ENCODE assay signal across 8 cellular contexts in genomic region chr3:108090701-108091497, GRCh38. TPM values are rescaled to one million over a fixed set of nuclear protein-coding genes. Genes with fewer than 3 reads are reported as not detected.
DNase-seq lines count a peak whose midpoint lies in the region; ATAC-seq and TF ChIP-seq lines count a peak whose summit lies in the region.

Gene CD47 (minus strand): TSS chr3:108091031. CDS start chr3:108090908, 123 bp downstream.

- 0 to 1% (median 1%) methylated on average over 45 to 106 of the region's 106 CpGs for WGBS in spleen, 5 donors

- peak; percentile 55 for DNase-seq in AG04450 (ENCODE audit: low read depth, low spot score)
- DNase-seq in NCI-H226 = peak; percentile 74
- peak; percentile 85 for DNase-seq in activated CD4-positive, CD25-positive, alpha-beta regulatory T cell treated with anti-CD3 and anti-CD28 coated beads, Interleukin-2, amount 50 U/mL, for 16 hours (ENCODE audit: low read depth, low spot score)
- peak; percentile 31 to 97 (median 90) for DNase-seq in caudate nucleus (lab: John Stamatoyannopoulos, UW)
- peak; percentile 79 for DNase-seq in inferior parietal cortex (ENCODE audit: extremely low spot score)
- DNase-seq in spleen = peak; percentile 100

- H3K4me1 ChIP-seq in spleen = peaks cover 15 to 64% (median 49%) of the 10 kb centered on the region in 6 donors

- CTCF ChIA-PET in AG04450 (lab: Charles Lee) = no interaction called here

- in situ Hi-C loops in GM18951 (cut with MboI; ENCODE audit: low sequenced_read_pairs, unreplicated experiment) = no loop called here

- H3K4me3 ChIP-seq in AG04450 (ENCODE audit: low read depth, low read length) (peak within 1 kb of the TSS; percentile 89), spleen (peak within 1 kb of the TSS; percentile 72 to 98 (median 84))

- POLR2A ChIA-PET in AG04450 (lab: Yijun Ruan, JAX) = interaction anchor here (1.0 kb wide), 1 partner anchor 15 kb away, joined by 3 read pairs; no protein-coding TSS in a partner anchor

- TF ChIP-seq CTCF in AG04450 (IDR thresholded peaks at IDR 0.05; ENCODE audit: low read depth, low read length) = no peak
- peak in 1 of 11 experiments; percentile 16 for TF ChIP-seq CTCF in spleen (IDR thresholded peaks at IDR 0.05 in 8 of 11, conservative IDR thresholded peaks at IDR 0.05 in 3 of 11)

- ATAC-seq in HG03175 (IDR thresholded peaks at IDR 0.05; ENCODE audit: unreplicated experiment) = peak; percentile 71

- intact Hi-C loops in spleen (cut with DNase I; ENCODE audit: low total_unique reads) = no loop called here

- H3K27me3 ChIP-seq in AG04450 (ENCODE audit: control insufficient read depth, insufficient read depth, low read length) = no peaks in the 10 kb centered on the region
- H3K27me3 ChIP-seq in spleen (replicated peaks in 1 of 7) = no peaks in the 10 kb centered on the region

- H3K36me3 ChIP-seq in spleen = peaks cover 0 to 8% (median 0%) of the 10 kb centered on the region in 6 donors

- H3K9me3 ChIP-seq in AG04450 (ENCODE audit: control insufficient read depth, insufficient read depth, low read length) = peaks cover 4% of the 10 kb centered on the region; the same call in 1 of the 2 replicates
- H3K9me3 ChIP-seq in spleen = no peaks in the 10 kb centered on the region

- no peak within 1 kb of the TSS for H3K27ac ChIP-seq in AG04450 (ENCODE audit: low read depth, low read length)
- peak within 1 kb of the TSS; percentile 83 for H3K27ac ChIP-seq in caudate nucleus (ENCODE audit: low read depth, low read length)
- peak within 1 kb of the TSS; percentile 96 to 99 (median 98) for H3K27ac ChIP-seq in spleen

- TF ChIP-seq POLR2A in GM18951 (IDR thresholded peaks at IDR 0.05; ENCODE audit: extremely low read depth, insufficient read depth, insufficient read length) (peak; percentile 82), spleen (IDR thresholded peaks at IDR 0.05) (peak in 1 of 3 donors; percentile 87)

RNA-seq across cellular contexts. Expression of gene CD47, which starts in this region (rescaled TPM):
- 87.4 and 108 TPM in 2 replicates for polyA plus RNA-seq in AG04450 (2011; rRNA removed)
- polyA minus RNA-seq in AG04450 (2011; rRNA and poly(A)+ RNA removed) = 44.7 and 89.4 TPM in 2 replicates
- total RNA-seq in spleen = 100 to 1,000 TPM; 106 to 156 (median 130) TPM
- 10 to 100 TPM; 48.2 to 54.6 (median 51.0) TPM for polyA plus RNA-seq in spleen
